ENCODE assay signal across 9 cellular contexts in genomic region chr1:19429611-19430010, GRCh38. TPM values are rescaled to one million over a fixed set of nuclear protein-coding genes. Genes with fewer than 3 reads are reported as not detected.
DNase-seq lines count a peak whose midpoint lies in the region; ATAC-seq lines count a peak whose summit lies in the region.
"Had no signal": no experiment of that assay in that cellular context is flagged by ENCODE, and none has a peak within 500 bp of the region (broad histone marks: within the 10 kb centered on the region; RNA-seq: fewer than 3 reads in every experiment).

No MANE protein-coding gene starts in this region.

- H3K36me3 Mint-ChIP-seq in activated T-helper 2 cell treated with anti-CD3 and anti-CD28 coated beads, Interferon-gamma antibody, Interleukin-2, Interleukin-4, amounts not matched to agents 10 μg/mL and 5 μg/mL and 100 μg/mL, durations not matched to agents 14 hours and 24 hours and 36 hours (ENCODE audit: low read depth): peaks cover 26% of the 10 kb centered on the region

- H3K27ac Mint-ChIP-seq in activated T-helper 2 cell treated with anti-CD3 and anti-CD28 coated beads, Interferon-gamma antibody, Interleukin-2, Interleukin-4, amounts not matched to agents 10 μg/mL and 5 μg/mL and 100 μg/mL, durations not matched to agents 14 hours and 24 hours and 36 hours: peak overlapping the region; percentile 53
- no peak overlapping the region for H3K27ac Mint-ChIP-seq in stimulated activated naive CD8-positive, alpha-beta T cell treated with anti-CD3 and anti-CD28 coated beads, Interleukin-15, amount 100 ng/mL, for 72 hours

- peaks cover 54% of the 10 kb centered on the region for H3K4me1 Mint-ChIP-seq in activated T-helper 2 cell treated with anti-CD3 and anti-CD28 coated beads, Interferon-gamma antibody, Interleukin-2, Interleukin-4, amounts not matched to agents 10 μg/mL and 5 μg/mL and 100 μg/mL, durations not matched to agents 14 hours and 24 hours and 36 hours (ENCODE audit: low read depth)
- H3K4me1 Mint-ChIP-seq in stimulated activated naive CD8-positive, alpha-beta T cell treated with anti-CD3 and anti-CD28 coated beads, Interleukin-15, amount 100 ng/mL, for 72 hours: peaks cover 89% of the 10 kb centered on the region

- H3K27me3 Mint-ChIP-seq in activated T-helper 2 cell treated with anti-CD3 and anti-CD28 coated beads, Interferon-gamma antibody, Interleukin-2, Interleukin-4, amounts not matched to agents 10 μg/mL and 5 μg/mL and 100 μg/mL, durations not matched to agents 14 hours and 24 hours and 36 hours (ENCODE audit: low read depth): no peaks in the 10 kb centered on the region
- H3K27me3 Mint-ChIP-seq in stimulated activated naive CD8-positive, alpha-beta T cell treated with anti-CD3 and anti-CD28 coated beads, Interleukin-15, amount 100 ng/mL, for 72 hours: no peaks in the 10 kb centered on the region

- intact Hi-C loops in activated T-helper 2 cell treated with anti-CD3 and anti-CD28 coated beads, Interferon-gamma antibody, Interleukin-2, Interleukin-4, amounts not matched to agents 10 μg/mL and 5 μg/mL and 100 μg/mL, durations not matched to agents 14 hours and 24 hours and 36 hours (cut with micrococcal nuclease): no loop called here

- H3K9me3 Mint-ChIP-seq in activated T-helper 2 cell treated with anti-CD3 and anti-CD28 coated beads, Interferon-gamma antibody, Interleukin-2, Interleukin-4, amounts not matched to agents 10 μg/mL and 5 μg/mL and 100 μg/mL, durations not matched to agents 14 hours and 24 hours and 36 hours: no peaks in the 10 kb centered on the region
- no peaks in the 10 kb centered on the region for H3K9me3 Mint-ChIP-seq in stimulated activated naive CD8-positive, alpha-beta T cell treated with anti-CD3 and anti-CD28 coated beads, Interleukin-15, amount 100 ng/mL, for 72 hours

- H3K4me3 Mint-ChIP-seq in activated T-helper 2 cell treated with anti-CD3 and anti-CD28 coated beads, Interferon-gamma antibody, Interleukin-2, Interleukin-4, amounts not matched to agents 10 μg/mL and 5 μg/mL and 100 μg/mL, durations not matched to agents 14 hours and 24 hours and 36 hours (ENCODE audit: low read depth): no peak overlapping the region
- peak overlapping the region; percentile 17 to 67 for H3K4me3 Mint-ChIP-seq in stimulated activated naive CD8-positive, alpha-beta T cell treated with anti-CD3 and anti-CD28 coated beads, Interleukin-15, amount 100 ng/mL, for 72 hours

- no peak for ATAC-seq in stimulated activated naive CD8-positive, alpha-beta T cell treated with anti-CD3 and anti-CD28 coated beads, Interleukin-15, amount 100 ng/mL, for 72 hours
- no peak for ATAC-seq in HG02642 (IDR thresholded peaks at IDR 0.05; ENCODE audit: poor library complexity, unreplicated experiment)

- DNase-seq in NCI-H510A treated with DMSO at 0.1 percent for 48 hours (lab: John Stamatoyannopoulos, UW): peak; percentile 62
- DNase-seq in NCI-H510A (lab: John Stamatoyannopoulos, UW): no peak
- DNase-seq in activated T-helper 2 cell treated with anti-CD3 and anti-CD28 coated beads, Interferon-gamma antibody, Interleukin-2, Interleukin-4, amounts not matched to agents 10 μg/mL and 5 μg/mL and 100 μg/mL, durations not matched to agents 14 hours and 24 hours and 36 hours (ENCODE audit: low spot score): no peak
- peak; percentile 56 for DNase-seq in kidney tubule cell (ENCODE audit: low spot score)
- DNase-seq in stimulated activated naive CD8-positive, alpha-beta T cell treated with anti-CD3 and anti-CD28 coated beads, Interleukin-15, amount 100 ng/mL, for 72 hours: no peak
- DNase-seq in activated CD4-positive, CD25-positive, alpha-beta regulatory T cell treated with anti-CD3 and anti-CD28 coated beads, Interleukin-2, amount 50 U/mL, for 72 hours: no peak
- no peak for DNase-seq in DMS114 treated with DMSO at 0.1 percent for 48 hours (lab: John Stamatoyannopoulos, UW; ENCODE audit: unreplicated experiment)
- DNase-seq: stimulated activated CD4-positive, alpha-beta T cell treated with anti-CD3 and anti-CD28 coated beads, Interleukin-12 subunit alpha, Interleukin-12 subunit beta, amount 100 ng/mL, for 4 hours had no signal

RNA-seq across cellular contexts. Expression of gene CAPZB, which starts 55.7 kb away (rescaled TPM):
- 329 and 336 TPM in 2 replicates for total RNA-seq in activated T-helper 2 cell treated with anti-CD3 and anti-CD28 coated beads, Interferon-gamma antibody, Interleukin-2, Interleukin-4, amounts not matched to agents 10 μg/mL and 5 μg/mL and 100 μg/mL, durations not matched to agents 14 hours and 24 hours and 36 hours

Comparison
In these comparisons a context has a peak if more than half of its experiments do, and no peak if none do; other contexts are left out.
1. DNase-seq: peak in NCI-H510A treated with DMSO at 0.1 percent for 48 hours (single experiment) and kidney tubule cell (single experiment); none in NCI-H510A (single experiment), activated T-helper 2 cell treated with anti-CD3 and anti-CD28 coated beads, Interferon-gamma antibody, Interleukin-2, Interleukin-4, amounts not matched to agents 10 μg/mL and 5 μg/mL and 100 μg/mL, durations not matched to agents 14 hours and 24 hours and 36 hours (single experiment), stimulated activated naive CD8-positive, alpha-beta T cell treated with anti-CD3 and anti-CD28 coated beads, Interleukin-15, amount 100 ng/mL, for 72 hours (0 of 2), activated CD4-positive, CD25-positive, alpha-beta regulatory T cell treated with anti-CD3 and anti-CD28 coated beads, Interleukin-2, amount 50 U/mL, for 72 hours (single experiment) and DMS114 treated with DMSO at 0.1 percent for 48 hours (single experiment).